In genomic region chr5:154943527-154943926, GRCh38 we compare ENCODE assay signal across 16 cellular contexts. TPM values are rescaled to one million over a fixed set of nuclear protein-coding genes. Genes with fewer than 3 reads are reported as not detected.
A peak's percentile ranks its signal among the peaks of the same experiment; 100 is the strongest.
DNase-seq lines count a peak whose midpoint lies in the region; ATAC-seq, FAIRE-seq and TF ChIP-seq lines count a peak whose summit lies in the region.
"Had no signal": no experiment of that assay in that cellular context is flagged by ENCODE, and none has a peak within 500 bp of the region (broad histone marks: within the 10 kb centered on the region; RNA-seq: fewer than 3 reads in every experiment).

No MANE protein-coding gene starts in this region.

- DNase-seq in MCF 10A (ENCODE audit: unreplicated experiment) (no peak), breast epithelium (ENCODE audit: low spot score in 2 of 2) (no peak), K562 (ENCODE audit: extremely low read depth in 1 of 4, low spot score in 3 of 4) (peak in 1 of 4 experiments; percentile 41), NCI-H2196 (lab: John Stamatoyannopoulos, UW; ENCODE audit: unreplicated experiment) (no peak), HTR-8/SVneo (ENCODE audit: insufficient read length, low spot score) (no peak), NCI-H2107 treated with DMSO at 0.1 percent for 48 hours (lab: John Stamatoyannopoulos, UW; ENCODE audit: unreplicated experiment) (no peak)
- DNase-seq: 8988T, Caco-2, GF-D8, HCEC 1CT had no signal

- H2AFZ ChIP-seq in K562 (ENCODE audit: low read depth, low read length), result no peak overlapping the region
- H2AFZ ChIP-seq: GM23338 had no signal

- no peaks in the 10 kb centered on the region for H3K27me3 Mint-ChIP-seq in MCF 10A (ENCODE audit: insufficient read depth, unreplicated experiment)
- H3K27me3 Mint-ChIP-seq in nephron (ENCODE audit: low read depth), result no peaks in the 10 kb centered on the region
- H3K27me3 Mint-ChIP-seq: B cell had no signal

- TF ChIP-seq CTCF in MCF 10A (IDR thresholded peaks at IDR 0.05; ENCODE audit: unreplicated experiment), result no peak
- TF ChIP-seq CTCF in breast epithelium (IDR thresholded peaks at IDR 0.05), result no peak
- TF ChIP-seq CTCF in K562 (IDR thresholded peaks at IDR 0.05 in 2 of 3, conservative IDR thresholded peaks at IDR 0.05 in 1 of 3; ENCODE audit: insufficient read depth in 2 of 3, low read depth in 1 of 3, low read length in 3 of 3), result no peak
- no peak for TF ChIP-seq CTCF in nephron (IDR thresholded peaks at IDR 0.05; ENCODE audit: unreplicated experiment in 3 of 3)

- 0 out of 2 replicates have a peak, but pooled peaks cover 6% of the 10 kb centered on the region for H4K20me1 ChIP-seq in K562 (replicated peaks; ENCODE audit: control insufficient read depth, insufficient read depth, low read length)

- H3K9ac ChIP-seq in K562 (ENCODE audit: insufficient read depth in 1 of 2, low read depth in 2 of 2, low read length in 2 of 2), result no peak overlapping the region; a peak in 1 of 4 replicates

- BruUV-seq in MCF 10A (replicated peaks; lab: Mats Ljungman, UMichigan), result no TSS peak
- no TSS peak for BruUV-seq in K562 (replicated peaks; lab: Mats Ljungman, UMichigan)

- H3K9me3 ChIP-seq in breast epithelium (no peaks in the 10 kb centered on the region), K562 (replicated peaks; ENCODE audit: control insufficient read depth, insufficient read depth, low read depth, low read length) (no peaks in the 10 kb centered on the region)
- H3K9me3 ChIP-seq: BLaER1 treated with 17β-estradiol and CSF1 and Interleukin-3, amounts not matched to agents 10 nM and 100 nM; Caco-2 had no signal

- no peak overlapping the region for H3K27ac ChIP-seq in breast epithelium
- H3K27ac ChIP-seq in K562 (ENCODE audit: extremely low read depth, low read depth, low read length), result 0 out of 3 replicates have a peak overlapping the region, but pooled peaks have one; percentile 4
- H3K27ac ChIP-seq: BLaER1 treated with 17β-estradiol and CSF1 and Interleukin-3, amounts not matched to agents 10 nM and 100 nM had no signal

- peak overlapping the region; percentile 11; the same call in 1 of the 2 replicates for H3K4me2 ChIP-seq in K562 (ENCODE audit: insufficient read depth, low read length)
- H3K4me2 ChIP-seq: GM23338 had no signal

- H3K4me3 ChIP-seq in breast epithelium (no peak overlapping the region), K562 (no peak overlapping the region)
- H3K4me3 ChIP-seq: BLaER1 treated with 17β-estradiol and CSF1 and Interleukin-3, amounts not matched to agents 10 nM and 100 nM; GM23338 had no signal

- no peaks in the 10 kb centered on the region for H3K27me3 ChIP-seq in breast epithelium
- H3K27me3 ChIP-seq in K562 (ENCODE audit: control insufficient read depth in 2 of 2, insufficient read depth in 2 of 2, low read length in 2 of 2), result no peaks in the 10 kb centered on the region
- H3K27me3 ChIP-seq: BLaER1 treated with 17β-estradiol and CSF1 and Interleukin-3, amounts not matched to agents 10 nM and 100 nM had no signal

- peaks cover 68% of the 10 kb centered on the region for H3K79me2 ChIP-seq in K562 (ENCODE audit: control insufficient read depth, insufficient read depth, low read length)

- H3K36me3 Mint-ChIP-seq in MCF 10A (ENCODE audit: insufficient read depth, unreplicated experiment), result peaks cover 8% of the 10 kb centered on the region
- H3K36me3 Mint-ChIP-seq in nephron (ENCODE audit: low read depth), result no peaks in the 10 kb centered on the region

- H3K27ac Mint-ChIP-seq in MCF 10A (ENCODE audit: low read depth, unreplicated experiment) (peak overlapping the region; percentile 49), nephron (no peak overlapping the region)
- H3K27ac Mint-ChIP-seq: B cell, GM23338 had no signal

- H3K36me3 ChIP-seq in breast epithelium (no peaks in the 10 kb centered on the region), K562 (ENCODE audit: control insufficient read depth, insufficient read depth, low read length) (peaks cover 29% of the 10 kb centered on the region)

- TF ChIP-seq POLR2A in breast epithelium (IDR thresholded peaks at IDR 0.05) (no peak), K562 (conservative IDR thresholded peaks at IDR 0.05) (no peak)

- TF ChIP-seq EP300 in K562 (IDR thresholded peaks at IDR 0.05; ENCODE audit: low read length), result no peak

- H3K4me1 ChIP-seq in breast epithelium (peaks cover 0 to 12% of the 10 kb centered on the region in 2 donors), K562 (replicated peaks in 1 of 2; ENCODE audit: control insufficient read depth in 2 of 2, insufficient read depth in 2 of 2, low read length in 2 of 2) (peaks cover 15 to 32% of the 10 kb centered on the region in 2 experiments; a peak in 4 of 5 replicates)

- H3K4me1 Mint-ChIP-seq in MCF 10A (ENCODE audit: insufficient read depth, unreplicated experiment) (peaks cover 18% of the 10 kb centered on the region), nephron (peaks cover 12% of the 10 kb centered on the region)

- CTCF ChIA-PET in MCF 10A (lab: Yijun Ruan, JAX), result interaction anchor here (0.6 to 6.0 kb wide), 8 partner anchors 9 to 1000 kb away, joined by 3 to 39 read pairs (median 3); no protein-coding TSS in a partner anchor
- CTCF ChIA-PET in K562 (lab: Yijun Ruan, JAX; ENCODE audit: low intra/inter-chr PET ratio), result no interaction called here

- peak; percentile 37 for ATAC-seq in K562
- ATAC-seq: GM23338 had no signal

- POLR2A ChIA-PET in MCF 10A (lab: Yijun Ruan, JAX), result interaction anchor here (1.5 kb wide), 1 partner anchor 905 kb away, joined by 3 read pairs; the partner anchor contains the start of genes FAM114A2 and MFAP3
- POLR2A ChIA-PET in K562 (lab: Yijun Ruan, JAX), result interaction anchor here (0.6 to 3.3 kb wide), 8 partner anchors 10 to 570 kb away, joined by 3 to 10 read pairs (median 4); no protein-coding TSS in a partner anchor

- 25% methylated on average over 5 of the region's 5 CpGs for WGBS in K562 (ENCODE audit: insufficient coverage, low coverage, missing lambda C conversion rate)

- H3K9me3 Mint-ChIP-seq in MCF 10A (ENCODE audit: unreplicated experiment), result no peaks in the 10 kb centered on the region
- H3K9me3 Mint-ChIP-seq in nephron, result no peaks in the 10 kb centered on the region
- H3K9me3 Mint-ChIP-seq: GM23338 had no signal

- peak; percentile 42 for FAIRE-seq in K562 (lab: Jason Lieb, UNC)
- FAIRE-seq in HTR-8/SVneo (lab: Jason Lieb, UNC), result no peak
- FAIRE-seq: D721Med, H54 had no signal

- no peaks in the 10 kb centered on the region for H3K9me1 ChIP-seq in K562 (ENCODE audit: control insufficient read depth, insufficient read depth, low read length)

- TF ChIP-seq RAD21 in K562 (CRISPR knock-in tag; conservative IDR thresholded peaks at IDR 0.05 in 1 of 2, IDR thresholded peaks at IDR 0.05 in 1 of 2), result no peak

- intact Hi-C loops in MCF 10A (cut with micrococcal nuclease), result no loop called here
- intact Hi-C loops in breast epithelium (cut with DNase I; ENCODE audit: low total_unique reads), result no loop called here
- intact Hi-C loops in K562 (cut with micrococcal nuclease), result loop anchor here (5.0 kb wide), 1 partner anchor 291 kb away; no protein-coding TSS in a partner anchor

- H3K4me3 Mint-ChIP-seq in MCF 10A (ENCODE audit: unreplicated experiment) (no peak overlapping the region), nephron (peak overlapping the region in 2 of 3 experiments; percentile 77)
- H3K4me3 Mint-ChIP-seq: B cell, GM23338 had no signal

- in situ Hi-C loops in K562 (cut with MboI), result no loop called here

TF ChIP-seq in K562, 482 proteins besides CTCF, POLR2A, EP300 and RAD21 (continues in another document):
- TF ChIP-seq MYC (IDR thresholded peaks at IDR 0.05; ENCODE audit: low read depth, low read length) (no peak), MYC (CRISPR knock-in tag; IDR thresholded peaks at IDR 0.05; ENCODE audit: borderline replicate concordance, low read depth) (no peak), C11orf30 (IDR thresholded peaks at IDR 0.05; ENCODE audit: low read depth) (peak; percentile 76)

RNA-seq across cellular contexts. Expression of gene MRPL22, which starts 2.7 kb away (rescaled TPM):
- 123 and 127 TPM in 2 replicates for total RNA-seq in MCF 10A (2022)
- total RNA-seq in breast epithelium, result 10 to 100 TPM; 12.1 to 23.4 (median 21.4) TPM
- total RNA-seq in K562 (2011; cell fraction: chromatin; rRNA removed; ENCODE audit: low replicate concordance), result 9.4 and 24.4 TPM in 2 replicates
- 3.7 and 5.7 TPM in 2 replicates for total RNA-seq in K562 (2011; cell fraction: nucleolus; rRNA removed)
- total RNA-seq in K562 (2011; cell fraction: nucleoplasm; rRNA removed), result 12.1 and 27.2 TPM in 2 replicates
- 49.0 and 54.0 TPM in 2 replicates for total RNA-seq in K562 (2014; rRNA removed)
- 42.9 and 48.2 TPM in 2 replicates for total RNA-seq in K562 (2014; rRNA removed; fragmentation: Illumina TruSeq; extraction: Trizol)
- 40.4 and 41.1 TPM in 2 replicates for total RNA-seq in K562 (2015; rRNA removed; fragmentation: Illumina TruSeq; extraction: Trizol)
- 90.3 and 98.4 TPM in 2 replicates for total RNA-seq in K562 (2021)
- 86.3 and 114 TPM in 2 replicates for polyA plus RNA-seq in K562 (2011; rRNA removed)
- polyA plus RNA-seq in K562 (2011; cell fraction: cytosol; rRNA removed), result 73.5 and 77.0 TPM in 2 replicates
- polyA plus RNA-seq in K562 (2011; cell fraction: nucleus; rRNA removed), result 24.4 and 26.1 TPM in 2 replicates
- 59.9 and 96.6 TPM in 2 replicates for polyA plus RNA-seq in K562 (2012)
- 67.0 and 102 TPM in 2 replicates for polyA plus RNA-seq in K562 (2014; fragmentation: Illumina TruSeq; extraction: Trizol)
- polyA plus RNA-seq in K562 (2014; fragmentation: Nextera tagmentation; extraction: Ambion mirVana), result 100 to 1,000 TPM; 411 to 424 TPM
- 143 and 151 TPM in 2 replicates for polyA plus RNA-seq in K562 (2014; rRNA removed)
- 68.5 and 68.8 TPM in 2 replicates for polyA minus RNA-seq in K562 (2011; rRNA and poly(A)+ RNA removed)
- polyA minus RNA-seq in K562 (2011; cell fraction: cytosol; rRNA and poly(A)+ RNA removed), result 22.9 and 27.5 TPM in 2 replicates
- polyA minus RNA-seq in K562 (2011; cell fraction: nucleus; rRNA and poly(A)+ RNA removed), result 3.6 and 8.4 TPM in 2 replicates

RNA-seq across cellular contexts. Expression of gene GEMIN5, which starts 5.5 kb away (rescaled TPM):
- total RNA-seq in MCF 10A (2022) (25.1 and 34.5 TPM in 2 replicates), breast epithelium (10 to 100 TPM; 14.4 to 23.2 (median 19.3) TPM), K562 (2014; rRNA removed) (34.7 and 46.8 TPM in 2 replicates), K562 (2014; rRNA removed; fragmentation: Illumina TruSeq; extraction: Trizol) (38.9 and 41.7 TPM in 2 replicates), K562 (2015; rRNA removed; fragmentation: Illumina TruSeq; extraction: Trizol) (46.9 and 48.2 TPM in 2 replicates), K562 (2021) (41.3 and 44.4 TPM in 2 replicates)
- 28.3 and 36.3 TPM in 2 replicates for total RNA-seq in K562 (2011; cell fraction: chromatin; rRNA removed; ENCODE audit: low replicate concordance)
- total RNA-seq in K562 (2011; cell fraction: nucleolus; rRNA removed), result 12.5 and 14.3 TPM in 2 replicates
- total RNA-seq in K562 (2011; cell fraction: nucleoplasm; rRNA removed), result 16.5 and 16.6 TPM in 2 replicates
- polyA plus RNA-seq in K562 (2011; rRNA removed) (15.1 and 19.8 TPM in 2 replicates), K562 (2014; fragmentation: Illumina TruSeq; extraction: Trizol) (28.4 and 36.8 TPM in 2 replicates), K562 (2014; fragmentation: Nextera tagmentation; extraction: Ambion mirVana) (10 to 100 TPM; 10.3 to 15.0 TPM), K562 (2014; rRNA removed) (19.9 and 22.6 TPM in 2 replicates)
- polyA plus RNA-seq in K562 (2011; cell fraction: cytosol; rRNA removed), result 14.7 and 18.6 TPM in 2 replicates
- 15.4 and 22.1 TPM in 2 replicates for polyA plus RNA-seq in K562 (2011; cell fraction: nucleus; rRNA removed)
- polyA plus RNA-seq in K562 (2012), result 12.7 and 19.7 TPM in 2 replicates
- 37.3 and 43.7 TPM in 2 replicates for polyA minus RNA-seq in K562 (2011; rRNA and poly(A)+ RNA removed)
- 22.1 and 34.6 TPM in 2 replicates for polyA minus RNA-seq in K562 (2011; cell fraction: cytosol; rRNA and poly(A)+ RNA removed)
- polyA minus RNA-seq in K562 (2011; cell fraction: nucleus; rRNA and poly(A)+ RNA removed), result 11.2 and 15.7 TPM in 2 replicates
